ENCODE assay signal across 1 cellular context in genomic region chr4:40176602-40177001, GRCh38.
A peak's percentile ranks its signal among the peaks of the same experiment; 100 is the strongest.
TF ChIP-seq lines count a peak whose summit lies in the region.

No MANE protein-coding gene starts in this region.

TF ChIP-seq in WTC11, 78 proteins besides CTCF, POLR2A, EP300 and RAD21 (continued from another document):
- TF ChIP-seq, protein P1, sequence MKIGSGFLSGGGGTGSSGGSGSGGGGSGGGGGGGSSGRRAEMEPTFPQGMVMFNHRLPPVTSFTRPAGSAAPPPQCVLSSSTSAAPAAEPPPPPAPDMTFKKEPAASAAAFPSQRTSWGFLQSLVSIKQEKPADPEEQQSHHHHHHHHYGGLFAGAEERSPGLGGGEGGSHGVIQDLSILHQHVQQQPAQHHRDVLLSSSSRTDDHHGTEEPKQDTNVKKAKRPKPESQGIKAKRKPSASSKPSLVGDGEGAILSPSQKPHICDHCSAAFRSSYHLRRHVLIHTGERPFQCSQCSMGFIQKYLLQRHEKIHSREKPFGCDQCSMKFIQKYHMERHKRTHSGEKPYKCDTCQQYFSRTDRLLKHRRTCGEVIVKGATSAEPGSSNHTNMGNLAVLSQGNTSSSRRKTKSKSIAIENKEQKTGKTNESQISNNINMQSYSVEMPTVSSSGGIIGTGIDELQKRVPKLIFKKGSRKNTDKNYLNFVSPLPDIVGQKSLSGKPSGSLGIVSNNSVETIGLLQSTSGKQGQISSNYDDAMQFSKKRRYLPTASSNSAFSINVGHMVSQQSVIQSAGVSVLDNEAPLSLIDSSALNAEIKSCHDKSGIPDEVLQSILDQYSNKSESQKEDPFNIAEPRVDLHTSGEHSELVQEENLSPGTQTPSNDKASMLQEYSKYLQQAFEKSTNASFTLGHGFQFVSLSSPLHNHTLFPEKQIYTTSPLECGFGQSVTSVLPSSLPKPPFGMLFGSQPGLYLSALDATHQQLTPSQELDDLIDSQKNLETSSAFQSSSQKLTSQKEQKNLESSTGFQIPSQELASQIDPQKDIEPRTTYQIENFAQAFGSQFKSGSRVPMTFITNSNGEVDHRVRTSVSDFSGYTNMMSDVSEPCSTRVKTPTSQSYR (CRISPR knock-in tag; IDR thresholded peaks at IDR 0.05): no peak
- TF ChIP-seq AFF4 (CRISPR knock-in tag; IDR thresholded peaks at IDR 0.05; ENCODE audit: borderline replicate concordance) (no peak), HMGXB4 (CRISPR knock-in tag; IDR thresholded peaks at IDR 0.05) (no peak), NFYB (CRISPR knock-in tag; conservative IDR thresholded peaks at IDR 0.05; ENCODE audit: low read depth) (no peak), GABPB1 (CRISPR knock-in tag; IDR thresholded peaks at IDR 0.05) (no peak), OVOL2 (CRISPR knock-in tag; IDR thresholded peaks at IDR 0.05; ENCODE audit: borderline replicate concordance) (no peak), FOXP4 (CRISPR knock-in tag; IDR thresholded peaks at IDR 0.05) (peak; percentile 51; the same call in 1 of the 2 replicates), FOXK1 (CRISPR knock-in tag; IDR thresholded peaks at IDR 0.05) (no peak), ETV6 (CRISPR knock-in tag; IDR thresholded peaks at IDR 0.05) (0 out of 2 replicates have a peak, but pooled peaks have one; percentile 78), MAX (CRISPR knock-in tag; IDR thresholded peaks at IDR 0.05) (peak; percentile 75), ZNF232 (CRISPR knock-in tag; IDR thresholded peaks at IDR 0.05) (0 out of 2 replicates have a peak, but pooled peaks have one; percentile 40), TEAD1 (CRISPR knock-in tag; IDR thresholded peaks at IDR 0.05) (no peak), ZNF138 (CRISPR knock-in tag; conservative IDR thresholded peaks at IDR 0.05) (no peak), JUN (CRISPR knock-in tag; IDR thresholded peaks at IDR 0.05) (no peak), NR1H2 (CRISPR knock-in tag; IDR thresholded peaks at IDR 0.05) (no peak), NR2C2 (CRISPR knock-in tag; IDR thresholded peaks at IDR 0.05) (no peak), ZNF219 (CRISPR knock-in tag; IDR thresholded peaks at IDR 0.05; ENCODE audit: borderline replicate concordance) (no peak), ATF2 (CRISPR knock-in tag; IDR thresholded peaks at IDR 0.05; ENCODE audit: borderline replicate concordance, low read depth) (no peak), ZNF263 (CRISPR knock-in tag; IDR thresholded peaks at IDR 0.05; ENCODE audit: low read depth) (no peak), TCF7 (CRISPR knock-in tag; IDR thresholded peaks at IDR 0.05; ENCODE audit: low read depth) (no peak), IRF2 (CRISPR knock-in tag; IDR thresholded peaks at IDR 0.05; ENCODE audit: borderline replicate concordance, low read depth) (no peak), NFE2L1 (CRISPR knock-in tag; IDR thresholded peaks at IDR 0.05) (no peak)
- TF ChIP-seq, protein P2, sequence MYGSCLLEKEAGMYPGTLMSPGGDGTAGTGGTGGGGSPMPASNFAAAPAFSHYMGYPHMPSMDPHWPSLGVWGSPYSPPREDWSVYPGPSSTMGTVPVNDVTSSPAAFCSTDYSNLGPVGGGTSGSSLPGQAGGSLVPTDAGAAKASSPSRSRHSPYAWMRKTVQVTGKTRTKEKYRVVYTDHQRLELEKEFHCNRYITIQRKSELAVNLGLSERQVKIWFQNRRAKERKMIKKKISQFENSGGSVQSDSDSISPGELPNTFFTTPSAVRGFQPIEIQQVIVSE (CRISPR knock-in tag; IDR thresholded peaks at IDR 0.05; ENCODE audit: borderline replicate concordance): no peak
- TF ChIP-seq, protein P3, sequence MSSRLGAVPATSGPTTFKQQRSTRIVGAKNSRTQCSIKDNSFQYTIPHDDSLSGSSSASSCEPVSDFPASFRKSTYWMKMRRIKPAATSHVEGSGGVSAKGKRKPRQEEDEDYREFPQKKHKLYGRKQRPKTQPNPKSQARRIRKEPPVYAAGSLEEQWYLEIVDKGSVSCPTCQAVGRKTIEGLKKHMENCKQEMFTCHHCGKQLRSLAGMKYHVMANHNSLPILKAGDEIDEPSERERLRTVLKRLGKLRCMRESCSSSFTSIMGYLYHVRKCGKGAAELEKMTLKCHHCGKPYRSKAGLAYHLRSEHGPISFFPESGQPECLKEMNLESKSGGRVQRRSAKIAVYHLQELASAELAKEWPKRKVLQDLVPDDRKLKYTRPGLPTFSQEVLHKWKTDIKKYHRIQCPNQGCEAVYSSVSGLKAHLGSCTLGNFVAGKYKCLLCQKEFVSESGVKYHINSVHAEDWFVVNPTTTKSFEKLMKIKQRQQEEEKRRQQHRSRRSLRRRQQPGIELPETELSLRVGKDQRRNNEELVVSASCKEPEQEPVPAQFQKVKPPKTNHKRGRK (CRISPR knock-in tag; IDR thresholded peaks at IDR 0.05; ENCODE audit: borderline replicate concordance): no peak
